In the genomic region with DNA sequence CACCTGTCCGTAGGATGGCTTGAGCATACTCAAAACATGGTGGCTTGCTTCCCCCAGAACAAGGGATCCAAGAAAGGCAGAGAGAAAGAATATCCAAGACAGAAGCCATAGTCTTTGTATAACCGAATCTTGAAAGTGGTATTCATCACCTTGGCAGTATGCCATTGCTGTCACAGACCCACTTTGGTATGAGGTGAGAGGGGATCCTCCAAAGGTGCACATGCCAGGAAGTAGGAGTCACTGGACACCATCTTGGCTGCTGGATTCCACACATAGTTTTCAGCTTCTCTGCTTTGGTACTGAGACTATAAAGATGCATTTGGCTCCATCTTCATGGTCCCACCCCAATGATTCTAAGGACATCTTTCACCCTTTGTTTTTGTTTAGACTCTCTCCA, we compare ENCODE assay signal across 8 cellular contexts. TPM values are rescaled to one million over a fixed set of nuclear protein-coding genes. Genes with fewer than 3 reads are reported as not detected.
"Had no signal": no experiment of that assay in that cellular context is flagged by ENCODE, and none has a peak within 500 bp of the region (broad histone marks: within the 10 kb centered on the region; RNA-seq: fewer than 3 reads in every experiment).

No MANE protein-coding gene starts in this region.

RNA-seq across cellular contexts. Expression of a gene that starts 18.1 kb away (rescaled TPM):
- total RNA-seq: HT1080, K562, OCI-LY7, PC-3, RPMI7951, SJSA1 had no signal
- polyA plus RNA-seq: IgD-negative memory B cell, K562 had no signal

RNA-seq across cellular contexts. Expression of a gene that starts 22.9 kb away (rescaled TPM):
- total RNA-seq: HT1080, K562, OCI-LY7, PC-3, Right ventricle myocardium superior, RPMI7951, SJSA1 had no signal
- polyA plus RNA-seq: IgD-negative memory B cell, K562 had no signal

RNA-seq across cellular contexts. Expression of a gene that starts 23.9 kb away (rescaled TPM):
- total RNA-seq: HT1080, OCI-LY7, PC-3, Right ventricle myocardium superior, RPMI7951, SJSA1 had no signal
- polyA plus RNA-seq: IgD-negative memory B cell, K562 had no signal
